8 cellular contexts compared by ENCODE assay signal in the genomic region with DNA sequence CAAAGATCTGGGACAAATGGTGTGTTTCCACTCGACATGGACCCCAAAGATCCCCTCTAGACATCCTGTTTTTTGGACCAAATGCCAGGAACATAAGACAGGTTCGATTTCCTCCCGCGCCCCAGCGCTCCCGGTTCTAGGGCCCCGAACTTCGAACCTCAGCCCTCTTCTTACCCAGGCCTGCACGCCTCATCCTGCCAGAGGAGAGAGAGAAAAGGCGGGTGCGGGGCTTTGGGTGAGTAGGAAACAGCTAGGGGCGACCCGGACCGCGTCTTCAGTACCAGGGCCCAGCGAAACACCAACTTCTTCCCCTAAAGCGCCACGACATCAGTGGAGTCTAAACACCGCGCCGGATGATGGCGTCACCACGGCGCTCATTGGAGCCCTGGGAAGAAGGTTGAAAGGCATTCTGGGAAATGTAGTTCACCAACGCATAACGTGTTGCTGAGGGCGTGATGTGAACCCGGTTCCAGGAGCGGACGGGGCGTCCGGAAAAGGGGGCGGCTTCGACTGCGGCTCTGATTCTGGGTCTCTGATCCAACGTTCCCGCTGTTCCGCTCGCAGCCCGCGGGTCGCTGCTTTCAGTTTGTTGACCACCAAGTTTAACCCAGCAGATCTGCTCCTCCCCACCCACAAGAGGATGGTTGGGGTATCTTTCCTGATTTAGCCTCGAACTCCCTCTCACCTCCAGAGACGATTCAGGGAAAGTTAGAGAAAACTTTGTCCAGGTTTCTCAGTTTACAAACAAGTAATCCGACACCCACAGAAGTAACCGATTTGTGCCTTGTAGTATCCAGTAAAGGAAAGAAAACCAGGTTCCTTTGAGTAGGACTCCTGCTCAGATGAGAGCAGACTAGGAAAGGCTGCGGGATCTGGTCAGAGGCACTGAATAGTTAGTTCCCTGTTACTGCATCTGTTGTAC. TPM values are rescaled to one million over a fixed set of nuclear protein-coding genes. Genes with fewer than 3 reads are reported as not detected.
DNase-seq lines count a peak whose midpoint lies in the region; ATAC-seq, FAIRE-seq and TF ChIP-seq lines count a peak whose summit lies in the region.

A gene with protein sequence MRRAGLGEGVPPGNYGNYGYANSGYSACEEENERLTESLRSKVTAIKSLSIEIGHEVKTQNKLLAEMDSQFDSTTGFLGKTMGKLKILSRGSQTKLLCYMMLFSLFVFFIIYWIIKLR (minus strand): TSS at position 332 of the 922 bp plus-strand sequence. CDS start 139 bp downstream, at position 193.

- CTCF ChIA-PET in H1 (lab: Charles Lee; ENCODE audit: partially characterized antibody) = interaction anchor here (0.9 kb wide), 1 partner anchor 101 kb away, joined by 3 read pairs; no protein-coding TSS in a partner anchor

- DNase-seq in COLO829 (ENCODE audit: low spot score) (peak; percentile 94), HTR-8/SVneo (ENCODE audit: insufficient read length, low spot score) (peak; percentile 81), NOMO-1 treated with dmso at 0.1 percent for 144 hours (lab: John Stamatoyannopoulos, UW; ENCODE audit: unreplicated experiment) (peak; percentile 98), H1 (ENCODE audit: low read depth in 1 of 2, low spot score in 2 of 2) (peak; percentile 77 to 93), memory B cell (ENCODE audit: low spot score in 2 of 2) (peak; percentile 83 to 88)
- DNase-seq in activated CD8-positive, alpha-beta memory T cell treated with anti-CD3 and anti-CD28 coated beads for 48 hours (ENCODE audit: low read depth in 2 of 3, low spot score in 2 of 3) = peak; percentile 75 to 78 (median 78)
- peak; percentile 81 for DNase-seq in stimulated activated CD8-positive, alpha-beta memory T cell treated with anti-CD3 and anti-CD28 coated beads, Interleukin-12 subunit alpha, Interleukin-12 subunit beta, amount 100 ng/mL, for 24 hours (ENCODE audit: extremely low read depth)

- H4K91ac ChIP-seq in H1 (replicated peaks; ENCODE audit: insufficient read length, low read length) = peak within 1 kb of the TSS; percentile 56

- H3K4me1 Mint-ChIP-seq in memory B cell = peaks cover 22% of the 10 kb centered on the region

- H3K36me3 Mint-ChIP-seq in memory B cell = peaks cover 13% of the 10 kb centered on the region

- no peak within 1 kb of the TSS for H2BK20ac ChIP-seq in H1 (ENCODE audit: low read length)

- POLR2A ChIA-PET in H1 (lab: Charles Lee; ENCODE audit: partially characterized antibody) = no interaction called here

- H3K23ac ChIP-seq in H1 (ENCODE audit: insufficient read length) = no peak within 1 kb of the TSS

- no peaks in the 10 kb centered on the region for H4K20me1 ChIP-seq in H1 (replicated peaks in 1 of 2; ENCODE audit: control insufficient read depth in 1 of 2, insufficient read depth in 2 of 2, low read length in 2 of 2)

- H3K9me3 Mint-ChIP-seq in memory B cell = no peaks in the 10 kb centered on the region

- peaks cover 12% of the 10 kb centered on the region for H3K23me2 ChIP-seq in H1 (ENCODE audit: low read depth, low read length)

- H3K4me3 Mint-ChIP-seq in memory B cell = peak within 1 kb of the TSS; percentile 100

- peak within 1 kb of the TSS; percentile 99 for H3K27ac Mint-ChIP-seq in memory B cell

- peak; percentile 72 to 88 for TF ChIP-seq POLR2A in H1 (IDR thresholded peaks at IDR 0.05; ENCODE audit: control extremely low read depth in 1 of 2, low read depth in 2 of 2, low read length in 2 of 2)

- peak within 1 kb of the TSS; percentile 88 to 93 (median 93) for H3K4me3 ChIP-seq in H1 (ENCODE audit: extremely low read depth in 1 of 4, insufficient read depth in 2 of 4, low read depth in 3 of 4, low read length in 4 of 4)

- H2BK5ac ChIP-seq in H1 (ENCODE audit: low read depth, low read length) = peak within 1 kb of the TSS; percentile 83

- H3K27me3 Mint-ChIP-seq in memory B cell = no peaks in the 10 kb centered on the region

- H4K8ac ChIP-seq in H1 (ENCODE audit: extremely low read depth, insufficient read depth, low read length) = peak within 1 kb of the TSS; percentile 95; the same call in 1 of the 2 replicates

- peak within 1 kb of the TSS; percentile 83 to 90 for H3K4me2 ChIP-seq in H1 (ENCODE audit: insufficient read depth in 1 of 2, low read depth in 2 of 2, low read length in 2 of 2)

- peak; percentile 95 for ATAC-seq in GM21367 (IDR thresholded peaks at IDR 0.05; ENCODE audit: unreplicated experiment)
- ATAC-seq in memory B cell (ENCODE audit: low read depth) = peak; percentile 94

- peak within 1 kb of the TSS; percentile 76 for H3K27ac ChIP-seq in H1 (ENCODE audit: low read depth, low read length)

- H3K27me3 ChIP-seq in H1 (replicated peaks in 1 of 4; ENCODE audit: control insufficient read depth in 3 of 4, extremely low read depth in 1 of 4, insufficient read depth in 3 of 4, low read length in 3 of 4) = no peaks in the 10 kb centered on the region

- no peak within 1 kb of the TSS for H2BK120ac ChIP-seq in H1 (replicated peaks; ENCODE audit: low read depth, low read length)

- H3K56ac ChIP-seq in H1 (replicated peaks; ENCODE audit: insufficient read length, low read depth, low read length) = peak within 1 kb of the TSS; percentile 62

- TF ChIP-seq RAD21 in H1 (IDR thresholded peaks at IDR 0.05 in 1 of 2, conservative IDR thresholded peaks at IDR 0.05 in 1 of 2; ENCODE audit: low read depth in 2 of 2, low read length in 2 of 2) = peak in 1 of 2 experiments; percentile 2; a peak in 1 of 4 replicates

- TF ChIP-seq CTCF in H1 (IDR thresholded peaks at IDR 0.05; ENCODE audit: control extremely low read depth in 1 of 3, insufficient read depth in 1 of 3, low read depth in 1 of 3, low read length in 3 of 3) = peak in 1 of 3 experiments; percentile 1; a peak in 1 of 4 replicates

- peak within 1 kb of the TSS; percentile 53 for H4K5ac ChIP-seq in H1 (ENCODE audit: insufficient read length, low read depth, low read length)

- H3K4ac ChIP-seq in H1 (replicated peaks; ENCODE audit: insufficient read length, low read depth, low read length) = peak within 1 kb of the TSS; percentile 81

- WGBS in H1 (ENCODE audit: extremely low coverage in 1 of 2, insufficient coverage in 1 of 2, insufficient read length in 1 of 2, insufficient replicate concordance in 2 of 2, low coverage in 1 of 2, low lambda C conversion rate in 2 of 2, missing lambda C conversion rate in 1 of 2), 2 experiments = 2% methylated on average over 47 of the region's 47 CpGs; no CpG with 5 or more reads in 1 of the 2 experiments

- no peak within 1 kb of the TSS for H2BK15ac ChIP-seq in H1 (ENCODE audit: low read length)

- H3K79me1 ChIP-seq in H1 (ENCODE audit: low read depth, low read length) = peaks cover 10% of the 10 kb centered on the region

- H3K9me3 ChIP-seq in H1 (ENCODE audit: insufficient read depth in 2 of 2, low read depth in 1 of 2, low read length in 1 of 2) = no peaks in the 10 kb centered on the region

- peak within 1 kb of the TSS; percentile 71 for H3K18ac ChIP-seq in H1 (ENCODE audit: extremely low read depth, low read length)

- peak within 1 kb of the TSS; percentile 84 to 98 (median 90) for H3K9ac ChIP-seq in H1 (replicated peaks in 1 of 4; ENCODE audit: extremely low read depth in 1 of 4, low read depth in 3 of 4, low read length in 3 of 4)

- peak; percentile 55 for FAIRE-seq in HTR-8/SVneo (lab: Jason Lieb, UNC)
- peak; percentile 96 for FAIRE-seq in H1 (lab: Jason Lieb, UNC)

- peaks cover 7 to 37% of the 10 kb centered on the region in 2 experiments for H3K79me2 ChIP-seq in H1 (ENCODE audit: control insufficient read depth in 1 of 2, insufficient read depth in 2 of 2, low read length in 2 of 2)

- no peak within 1 kb of the TSS for H3K14ac ChIP-seq in H1 (ENCODE audit: insufficient read length)

- H2BK12ac ChIP-seq in H1 (ENCODE audit: low read depth, low read length) = no peak within 1 kb of the TSS; the same call in 1 of the 2 replicates

- peak within 1 kb of the TSS; percentile 19; the same call in 1 of the 2 replicates for H2AK5ac ChIP-seq in H1 (ENCODE audit: low read depth, low read length)

- peaks cover 0 to 3% (median 1%) of the 10 kb centered on the region in 4 experiments; a peak in 2 of 7 replicates for H3K4me1 ChIP-seq in H1 (replicated peaks in 1 of 4; ENCODE audit: control insufficient read depth in 3 of 4, insufficient read depth in 4 of 4, low read length in 3 of 4)

- peak within 1 kb of the TSS; percentile 96 for H2AFZ ChIP-seq in H1 (ENCODE audit: low read length)

- no peaks in the 10 kb centered on the region for H3K36me3 ChIP-seq in H1 (ENCODE audit: control insufficient read depth in 2 of 4, insufficient read depth in 4 of 4, low read length in 3 of 4)

- no peak for TF ChIP-seq EP300 in H1 (IDR thresholded peaks at IDR 0.05; ENCODE audit: borderline replicate concordance in 1 of 2, low read depth in 2 of 2, low read length in 2 of 2)

TF ChIP-seq in H1, 55 proteins besides CTCF, POLR2A, EP300 and RAD21 (continues in another document):
- TF ChIP-seq MAFK (IDR thresholded peaks at IDR 0.05; ENCODE audit: low read depth, low read length) (no peak), SIN3A (conservative IDR thresholded peaks at IDR 0.05 in 1 of 2, IDR thresholded peaks at IDR 0.05 in 1 of 2; ENCODE audit: low read depth in 1 of 2, low read length in 2 of 2) (peak in 1 of 2 experiments; percentile 70; a peak in 1 of 4 replicates), GABPA (IDR thresholded peaks at IDR 0.05; ENCODE audit: borderline replicate concordance, insufficient read depth, low read length) (no peak), JUN (IDR thresholded peaks at IDR 0.05; ENCODE audit: low read depth, low read length) (no peak), RXRA (IDR thresholded peaks at IDR 0.05; ENCODE audit: insufficient read depth, low read depth, low read length) (no peak), TAF7 (optimal IDR thresholded peaks at IDR 0.05; ENCODE audit: borderline replicate concordance, low read depth, low read length) (peak; percentile 58), CHD1 (IDR thresholded peaks at IDR 0.05; ENCODE audit: low read depth, low read length) (no peak), TAF1 (IDR thresholded peaks at IDR 0.05; ENCODE audit: low read depth, low read length) (peak; percentile 90), BCL11A (IDR thresholded peaks at IDR 0.05; ENCODE audit: low read depth in 2 of 2, low read length in 2 of 2) (no peak)
- TF ChIP-seq, protein P1, sequence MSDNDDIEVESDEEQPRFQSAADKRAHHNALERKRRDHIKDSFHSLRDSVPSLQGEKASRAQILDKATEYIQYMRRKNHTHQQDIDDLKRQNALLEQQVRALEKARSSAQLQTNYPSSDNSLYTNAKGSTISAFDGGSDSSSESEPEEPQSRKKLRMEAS (IDR thresholded peaks at IDR 0.05) = peak; percentile 49; the same call in 1 of the 2 replicates

RNA-seq across cellular contexts. Expression of the gene that starts here (rescaled TPM):
- 29.7 and 31.7 TPM in 2 replicates for total RNA-seq in H1 (2021; fragmentation: NEBNext Ultra II Directional; extraction: Animal tissue kit (Norgen Biotek cat#: 25700))
- polyA plus RNA-seq in H1 (2011; rRNA removed) = 12.6 and 20.6 TPM in 2 replicates
- 26.0 TPM for polyA plus RNA-seq in H1 (2011; cell fraction: cytosol; rRNA removed)
- 9.0 TPM for polyA plus RNA-seq in H1 (2011; cell fraction: nucleus; rRNA removed)
- polyA plus RNA-seq in H1 (2012, experiment 1 of 2) = 16.6 to 21.6 TPM (median 19.9 TPM) in 4 replicates
- 7.4 TPM for polyA plus RNA-seq in H1 (2012, experiment 2 of 2)
- polyA plus RNA-seq in H1 (2013, experiment 1 of 2) = 27.3 TPM
- polyA plus RNA-seq in H1 (2013, experiment 2 of 2) = 26.0 TPM
- 7.0 and 7.2 TPM in 2 replicates for polyA minus RNA-seq in H1 (2011; rRNA and poly(A)+ RNA removed)
- polyA minus RNA-seq in H1 (2011; cell fraction: cytosol; rRNA and poly(A)+ RNA removed) = 10.2 TPM
- polyA minus RNA-seq in H1 (2011; cell fraction: nucleus; rRNA and poly(A)+ RNA removed) = 8.7 TPM

Comparison
In these comparisons a context has a peak if more than half of its experiments do, and no peak if none do; other contexts are left out.
1. Peak in every context shown above with its lines: DNase-seq, ATAC-seq, H3K4me3 ChIP-seq and H3K27ac ChIP-seq.